Comparison of ENCODE assay signal across 1 cellular context in the genomic region with DNA sequence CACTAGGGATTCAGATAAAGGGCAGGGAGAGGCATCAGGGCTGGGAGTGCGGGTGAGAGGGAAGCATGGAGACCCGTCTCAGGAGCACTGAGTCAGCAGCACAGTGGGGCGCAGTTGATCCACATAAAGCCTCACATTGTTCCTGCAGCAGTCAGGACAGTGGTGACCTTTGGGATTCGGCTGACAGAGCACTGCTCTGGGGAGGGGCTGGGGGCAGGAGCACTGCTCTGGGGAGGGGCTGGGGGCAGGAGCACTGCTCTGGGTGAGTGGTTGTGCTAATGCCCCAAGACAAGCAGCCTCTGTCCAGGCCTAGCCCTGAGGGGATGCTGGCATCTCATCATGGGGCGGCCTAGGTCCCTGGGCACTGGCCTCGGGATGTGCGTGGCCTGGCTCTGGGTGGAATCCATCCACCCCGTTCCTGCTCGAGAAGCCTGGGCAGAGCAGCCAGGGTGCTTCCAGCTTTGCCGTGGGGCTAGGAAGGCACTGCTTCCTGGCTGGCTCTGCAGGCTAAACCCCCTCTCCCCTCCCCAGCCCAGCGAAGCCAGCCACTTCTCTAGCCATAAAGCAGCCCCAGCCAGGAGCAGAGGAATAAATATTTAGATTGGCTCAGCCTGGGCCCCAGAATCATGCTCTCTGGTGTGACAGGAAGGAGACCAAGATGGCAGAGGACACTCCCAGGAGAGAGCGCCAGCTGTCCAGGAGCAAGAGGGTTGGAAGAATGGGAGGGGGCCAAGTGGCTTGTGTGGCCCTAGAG.
TF ChIP-seq lines count a peak whose summit lies in the region.

No MANE protein-coding gene starts in this region.

TF ChIP-seq in HepG2, 621 proteins besides CTCF, POLR2A, EP300 and RAD21 (continued from another document):
- TF ChIP-seq, protein P1, sequence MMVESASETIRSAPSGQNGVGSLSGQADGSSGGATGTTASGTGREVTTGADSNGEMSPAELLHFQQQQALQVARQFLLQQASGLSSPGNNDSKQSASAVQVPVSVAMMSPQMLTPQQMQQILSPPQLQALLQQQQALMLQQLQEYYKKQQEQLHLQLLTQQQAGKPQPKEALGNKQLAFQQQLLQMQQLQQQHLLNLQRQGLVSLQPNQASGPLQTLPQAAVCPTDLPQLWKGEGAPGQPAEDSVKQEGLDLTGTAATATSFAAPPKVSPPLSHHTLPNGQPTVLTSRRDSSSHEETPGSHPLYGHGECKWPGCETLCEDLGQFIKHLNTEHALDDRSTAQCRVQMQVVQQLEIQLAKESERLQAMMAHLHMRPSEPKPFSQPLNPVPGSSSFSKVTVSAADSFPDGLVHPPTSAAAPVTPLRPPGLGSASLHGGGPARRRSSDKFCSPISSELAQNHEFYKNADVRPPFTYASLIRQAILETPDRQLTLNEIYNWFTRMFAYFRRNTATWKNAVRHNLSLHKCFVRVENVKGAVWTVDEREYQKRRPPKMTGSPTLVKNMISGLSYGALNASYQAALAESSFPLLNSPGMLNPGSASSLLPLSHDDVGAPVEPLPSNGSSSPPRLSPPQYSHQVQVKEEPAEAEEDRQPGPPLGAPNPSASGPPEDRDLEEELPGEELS (CRISPR knock-in tag; IDR thresholded peaks at IDR 0.05), result 0 out of 2 replicates have a peak, but pooled peaks have one; percentile 11
- TF ChIP-seq ZNF253 (CRISPR knock-in tag; IDR thresholded peaks at IDR 0.05; ENCODE audit: borderline replicate concordance), result no peak
- no peak for TF ChIP-seq YY1 (IDR thresholded peaks at IDR 0.05; ENCODE audit: insufficient read depth, insufficient replicate concordance, low read depth, low read length)
- TF ChIP-seq GTF2F1 (IDR thresholded peaks at IDR 0.05; ENCODE audit: low read length), result no peak
- TF ChIP-seq, protein P2, sequence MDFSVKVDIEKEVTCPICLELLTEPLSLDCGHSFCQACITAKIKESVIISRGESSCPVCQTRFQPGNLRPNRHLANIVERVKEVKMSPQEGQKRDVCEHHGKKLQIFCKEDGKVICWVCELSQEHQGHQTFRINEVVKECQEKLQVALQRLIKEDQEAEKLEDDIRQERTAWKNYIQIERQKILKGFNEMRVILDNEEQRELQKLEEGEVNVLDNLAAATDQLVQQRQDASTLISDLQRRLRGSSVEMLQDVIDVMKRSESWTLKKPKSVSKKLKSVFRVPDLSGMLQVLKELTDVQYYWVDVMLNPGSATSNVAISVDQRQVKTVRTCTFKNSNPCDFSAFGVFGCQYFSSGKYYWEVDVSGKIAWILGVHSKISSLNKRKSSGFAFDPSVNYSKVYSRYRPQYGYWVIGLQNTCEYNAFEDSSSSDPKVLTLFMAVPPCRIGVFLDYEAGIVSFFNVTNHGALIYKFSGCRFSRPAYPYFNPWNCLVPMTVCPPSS (IDR thresholded peaks at IDR 0.05), result no peak
- TF ChIP-seq SMARCE1 (IDR thresholded peaks at IDR 0.05; ENCODE audit: borderline replicate concordance), result no peak
- no peak for TF ChIP-seq JDP2 (CRISPR knock-in tag; IDR thresholded peaks at IDR 0.05; ENCODE audit: borderline replicate concordance)
- TF ChIP-seq ZNF891 (CRISPR knock-in tag; IDR thresholded peaks at IDR 0.05), result peak; percentile 49; the same call in 1 of the 2 replicates
- no peak for TF ChIP-seq SIX4 (CRISPR knock-in tag; IDR thresholded peaks at IDR 0.05)
